ENCODE assay signal across 2 cellular contexts in genomic region chr12:132936163-132936562, GRCh38.
TF ChIP-seq lines count a peak whose summit lies in the region.

No MANE protein-coding gene starts in this region.

TF ChIP-seq in SK-N-SH treated with all-trans-retinoic acid at 6 μM for 48 hours, 23 proteins besides CTCF, POLR2A, EP300 and RAD21 (continued from another document):
- no peak for TF ChIP-seq PATZ1 (CRISPR knock-in tag; IDR thresholded peaks at IDR 0.05; ENCODE audit: borderline replicate concordance)

TF ChIP-seq in SK-N-SH, 30 proteins besides CTCF, POLR2A, EP300 and RAD21 (continued from another document):
- no peak for TF ChIP-seq USF1 (IDR thresholded peaks at IDR 0.05; ENCODE audit: borderline replicate concordance, low read depth)
- no peak for TF ChIP-seq IRF3 (IDR thresholded peaks at IDR 0.05; ENCODE audit: low read depth, low read length)
- TF ChIP-seq MEF2A (IDR thresholded peaks at IDR 0.05; ENCODE audit: borderline replicate concordance, low read depth): no peak
- TF ChIP-seq TCF12 (IDR thresholded peaks at IDR 0.05): no peak
- no peak for TF ChIP-seq POLR2AphosphoS5 (IDR thresholded peaks at IDR 0.05; ENCODE audit: low read depth, low read length)
- no peak for TF ChIP-seq TEAD4 (IDR thresholded peaks at IDR 0.05; ENCODE audit: borderline replicate concordance, insufficient read depth)
- TF ChIP-seq FOSL2 (IDR thresholded peaks at IDR 0.05; ENCODE audit: borderline replicate concordance, low read depth): no peak
- TF ChIP-seq CHD2 (IDR thresholded peaks at IDR 0.05; ENCODE audit: low read length, partially characterized antibody): no peak
